Comparison of ENCODE assay signal across 14 cellular contexts in the genomic region with DNA sequence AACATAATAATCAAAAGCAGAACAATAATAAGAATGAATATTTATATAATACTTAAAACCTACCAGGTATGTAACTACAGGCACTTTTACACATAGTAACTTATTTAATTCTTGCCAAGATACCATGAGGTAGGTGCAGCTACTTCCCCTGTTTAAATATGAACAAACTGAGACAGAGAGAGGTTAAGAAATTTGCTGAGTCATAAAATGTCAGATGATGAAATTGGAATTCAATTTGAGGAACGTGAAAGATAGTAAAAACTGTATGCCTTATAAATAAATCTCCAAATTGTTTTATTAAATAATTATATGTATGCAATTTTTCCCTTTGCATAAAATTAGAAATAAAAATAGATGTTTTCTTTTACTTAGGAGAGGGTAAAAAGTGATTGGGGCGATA.
"Had no signal": no experiment of that assay in that cellular context is flagged by ENCODE, and none has a peak within 500 bp of the region (broad histone marks: within the 10 kb centered on the region; RNA-seq: fewer than 3 reads in every experiment).

No MANE protein-coding gene starts in this region.

- DNase-seq: activated CD4-positive, alpha-beta T cell treated with anti-CD3 and anti-CD28 coated beads, Interleukin-2, amount 50 U/mL, for 4 hours; activated effector memory CD4-positive, alpha-beta T cell treated with anti-CD3 and anti-CD28 coated beads, Interleukin-2, amount 50 U/mL, for 16 hours; activated T-cell treated with anti-CD3 and anti-CD28 coated beads, Interleukin-2, amount 50 U/mL, for 24 hours; aorta; esophagus squamous epithelium; hippocampal formation; kidney glomerular epithelial cell; nephron progenitor cell; stimulated activated CD4-positive, alpha-beta T cell treated with anti-CD3 and anti-CD28 coated beads, Interleukin-12 subunit alpha, Interleukin-12 subunit beta, amount 100 ng/mL, for 4 hours; stimulated activated naive CD4-positive, alpha-beta T cell treated with Interleukin-2 at 50 U/mL for 16 hours; T-helper 2 cell had no signal

- H3K27me3 ChIP-seq: cardiac muscle cell, esophagus squamous epithelium had no signal

- H3K4me1 ChIP-seq: esophagus squamous epithelium had no signal

- H3K9me3 ChIP-seq: esophagus squamous epithelium had no signal

- H3K27ac ChIP-seq: cardiac muscle cell, esophagus squamous epithelium had no signal

- H3K4me3 ChIP-seq: cardiac muscle cell, esophagus squamous epithelium had no signal

- H3K36me3 ChIP-seq: cardiac muscle cell, esophagus squamous epithelium had no signal

- ATAC-seq: activated CD4-positive, CD25-positive, alpha-beta regulatory T cell treated with anti-CD3 and anti-CD28 coated beads, Interleukin-2, amount 50 U/mL, for 24 hours had no signal

- FAIRE-seq: colon had no signal
